ENCODE assay signal across 6 cellular contexts in genomic region chr17:2052238-2052559, GRCh38. TPM values are rescaled to one million over a fixed set of nuclear protein-coding genes. Genes with fewer than 3 reads are reported as not detected.
DNase-seq lines count a peak whose midpoint lies in the region; ATAC-seq and TF ChIP-seq lines count a peak whose summit lies in the region.
"Not testable (repeated sequence)": the region's sequence is repeated elsewhere in the genome, so short reads cannot be mapped to it uniquely, and the experiment has no call there.

No MANE protein-coding gene starts in this region.

- DNase-seq in CD8-positive, alpha-beta memory T cell; T-helper 17 cell; activated T-helper 1 cell treated with anti-CD3 and anti-CD28 coated beads, Interleukin-12 subunit alpha, Interleukin-12 subunit beta, Interleukin-2, Interleukin-4 antibody, amounts not matched to agents 30 ng/mL and 10 ng/mL and 1 ng/mL, durations not matched to agents 14 hours and 24 hours and 36 hours (ENCODE audit: low spot score); central memory CD8-positive, alpha-beta T cell (ENCODE audit: low spot score in 2 of 2); natural killer cell; type B pancreatic cell (ENCODE audit: extremely low spot score, unreplicated experiment): not testable (repeated sequence)

- CTCF ChIA-PET in CD8-positive, alpha-beta memory T cell (lab: Charles Lee): interaction anchor here (1.0 to 1.6 kb wide), 3 partner anchors 8 to 193 kb away, joined by 3 to 14 read pairs (median 4); partner anchors contain the start of gene OVCA2

- not testable (repeated sequence) for H3K9me3 Mint-ChIP-seq in CD8-positive, alpha-beta memory T cell; activated T-helper 1 cell treated with anti-CD3 and anti-CD28 coated beads, Interleukin-12 subunit alpha, Interleukin-12 subunit beta, Interleukin-2, Interleukin-4 antibody, amounts not matched to agents 30 ng/mL and 10 ng/mL and 1 ng/mL, durations not matched to agents 14 hours and 24 hours and 36 hours; central memory CD8-positive, alpha-beta T cell; natural killer cell; type B pancreatic cell

- POLR2A ChIA-PET in CD8-positive, alpha-beta memory T cell (lab: Charles Lee): interaction anchor here (1.0 to 1.2 kb wide), 2 partner anchors 192 to 208 kb away, joined by 4 to 6 read pairs; no protein-coding TSS in a partner anchor

- H3K4me1 Mint-ChIP-seq in CD8-positive, alpha-beta memory T cell: peaks cover 22 to 43% (median 22%) of the 10 kb centered on the region in 3 donors
- H3K4me1 Mint-ChIP-seq in T-helper 17 cell (peaks cover 27% of the 10 kb centered on the region), natural killer cell (peaks cover 11 to 26% of the 10 kb centered on the region in 2 donors), type B pancreatic cell (ENCODE audit: unreplicated experiment) (peaks cover 13% of the 10 kb centered on the region)
- H3K4me1 Mint-ChIP-seq in activated T-helper 1 cell treated with anti-CD3 and anti-CD28 coated beads, Interleukin-12 subunit alpha, Interleukin-12 subunit beta, Interleukin-2, Interleukin-4 antibody, amounts not matched to agents 30 ng/mL and 10 ng/mL and 1 ng/mL, durations not matched to agents 14 hours and 24 hours and 36 hours (ENCODE audit: low read depth): peaks cover 29% of the 10 kb centered on the region
- peaks cover 18% of the 10 kb centered on the region for H3K4me1 Mint-ChIP-seq in central memory CD8-positive, alpha-beta T cell

- not testable (repeated sequence) for H3K27me3 ChIP-seq in CD8-positive, alpha-beta memory T cell (ENCODE audit: insufficient read depth, low read length, poor library complexity, severe bottlenecking)

- H3K36me3 Mint-ChIP-seq in CD8-positive, alpha-beta memory T cell; T-helper 17 cell (ENCODE audit: low read depth); activated T-helper 1 cell treated with anti-CD3 and anti-CD28 coated beads, Interleukin-12 subunit alpha, Interleukin-12 subunit beta, Interleukin-2, Interleukin-4 antibody, amounts not matched to agents 30 ng/mL and 10 ng/mL and 1 ng/mL, durations not matched to agents 14 hours and 24 hours and 36 hours (ENCODE audit: low read depth); natural killer cell; type B pancreatic cell: not testable (repeated sequence)
- peaks cover 26% of the 10 kb centered on the region for H3K36me3 Mint-ChIP-seq in central memory CD8-positive, alpha-beta T cell (ENCODE audit: insufficient read depth)

- H3K27me3 Mint-ChIP-seq in CD8-positive, alpha-beta memory T cell; T-helper 17 cell; central memory CD8-positive, alpha-beta T cell; natural killer cell (ENCODE audit: low read depth in 2 of 2): not testable (repeated sequence)
- H3K27me3 Mint-ChIP-seq in activated T-helper 1 cell treated with anti-CD3 and anti-CD28 coated beads, Interleukin-12 subunit alpha, Interleukin-12 subunit beta, Interleukin-2, Interleukin-4 antibody, amounts not matched to agents 30 ng/mL and 10 ng/mL and 1 ng/mL, durations not matched to agents 14 hours and 24 hours and 36 hours (ENCODE audit: insufficient read depth): peaks cover 12% of the 10 kb centered on the region
- peaks cover 39% of the 10 kb centered on the region for H3K27me3 Mint-ChIP-seq in type B pancreatic cell

- not testable (repeated sequence) for H3K27ac ChIP-seq in CD8-positive, alpha-beta memory T cell (ENCODE audit: low read depth, low read length)

- not testable (repeated sequence) for H3K9me3 ChIP-seq in CD8-positive, alpha-beta memory T cell (ENCODE audit: low read length); T-helper 17 cell (ENCODE audit: control insufficient read depth, low read length, poor library complexity, severe bottlenecking)

- H3K4me3 ChIP-seq in CD8-positive, alpha-beta memory T cell (ENCODE audit: low read length): not testable (repeated sequence)

- H3K36me3 ChIP-seq in CD8-positive, alpha-beta memory T cell (ENCODE audit: insufficient read depth, low read length): not testable (repeated sequence)

- H3K27ac Mint-ChIP-seq in CD8-positive, alpha-beta memory T cell: peak overlapping the region in 7 of 8 donors; percentile 50 to 87 (median 71)
- H3K27ac Mint-ChIP-seq in T-helper 17 cell: peak overlapping the region; percentile 57
- peak overlapping the region; percentile 35 for H3K27ac Mint-ChIP-seq in activated T-helper 1 cell treated with anti-CD3 and anti-CD28 coated beads, Interleukin-12 subunit alpha, Interleukin-12 subunit beta, Interleukin-2, Interleukin-4 antibody, amounts not matched to agents 30 ng/mL and 10 ng/mL and 1 ng/mL, durations not matched to agents 14 hours and 24 hours and 36 hours
- peak overlapping the region; percentile 59 for H3K27ac Mint-ChIP-seq in central memory CD8-positive, alpha-beta T cell (ENCODE audit: low read depth)
- peak overlapping the region; percentile 63 to 71 for H3K27ac Mint-ChIP-seq in natural killer cell
- H3K27ac Mint-ChIP-seq in type B pancreatic cell: peak overlapping the region; percentile 52

- H3K4me3 Mint-ChIP-seq in CD8-positive, alpha-beta memory T cell: peak overlapping the region in 6 of 7 donors; percentile 41 to 75 (median 48)
- H3K4me3 Mint-ChIP-seq in T-helper 17 cell: peak overlapping the region; percentile 71
- peak overlapping the region; percentile 53 for H3K4me3 Mint-ChIP-seq in activated T-helper 1 cell treated with anti-CD3 and anti-CD28 coated beads, Interleukin-12 subunit alpha, Interleukin-12 subunit beta, Interleukin-2, Interleukin-4 antibody, amounts not matched to agents 30 ng/mL and 10 ng/mL and 1 ng/mL, durations not matched to agents 14 hours and 24 hours and 36 hours
- peak overlapping the region; percentile 52 for H3K4me3 Mint-ChIP-seq in central memory CD8-positive, alpha-beta T cell
- H3K4me3 Mint-ChIP-seq in natural killer cell: peak overlapping the region; percentile 81
- H3K4me3 Mint-ChIP-seq in type B pancreatic cell: peak overlapping the region; percentile 83

- peaks cover 26% of the 10 kb centered on the region for H3K4me1 ChIP-seq in CD8-positive, alpha-beta memory T cell (ENCODE audit: insufficient read depth, low read length)

- intact Hi-C loops in activated T-helper 1 cell treated with anti-CD3 and anti-CD28 coated beads, Interleukin-12 subunit alpha, Interleukin-12 subunit beta, Interleukin-2, Interleukin-4 antibody, amounts not matched to agents 30 ng/mL and 10 ng/mL and 1 ng/mL, durations not matched to agents 14 hours and 24 hours and 36 hours (cut with micrococcal nuclease): loop anchor here (5.0 kb wide), 2 partner anchors 35 to 300 kb away; no protein-coding TSS in a partner anchor
- intact Hi-C loops in natural killer cell (cut with micrococcal nuclease): not testable (repeated sequence)

- not testable (repeated sequence) for ATAC-seq in T-helper 17 cell; central memory CD8-positive, alpha-beta T cell (replicated peaks; ENCODE audit: extremely low read depth, poor library complexity, severe bottlenecking); natural killer cell

- TF ChIP-seq CTCF in natural killer cell (IDR thresholded peaks at IDR 0.05); type B pancreatic cell (conservative IDR thresholded peaks at IDR 0.05): not testable (repeated sequence)

RNA-seq across cellular contexts. Expression of gene HIC1, which starts 2.7 kb away (rescaled TPM):
- total RNA-seq in CD8-positive, alpha-beta memory T cell: 10 to 100 TPM; 39.5 to 42.7 TPM
- 1.3 TPM for polyA plus RNA-seq in CD8-positive, alpha-beta memory T cell
- total RNA-seq in T-helper 17 cell (1 to 10 TPM; 4.6 to 8.1 TPM), natural killer cell (10 to 100 TPM; 19.2 to 26.4 (median 20.7) TPM), type B pancreatic cell (ENCODE audit: low replicate concordance) (3.4 and 21.6 TPM in 2 replicates)
- total RNA-seq in activated T-helper 1 cell treated with anti-CD3 and anti-CD28 coated beads, Interleukin-12 subunit alpha, Interleukin-12 subunit beta, Interleukin-2, Interleukin-4 antibody, amounts not matched to agents 30 ng/mL and 10 ng/mL and 1 ng/mL, durations not matched to agents 14 hours and 24 hours and 36 hours: 45.6 and 47.0 TPM in 2 replicates

RNA-seq across cellular contexts. Expression of gene OVCA2, which starts 10.4 kb away (rescaled TPM):
- 10 to 100 TPM; 54.2 to 56.2 TPM for total RNA-seq in CD8-positive, alpha-beta memory T cell
- polyA plus RNA-seq in CD8-positive, alpha-beta memory T cell: 60.0 TPM
- total RNA-seq in T-helper 17 cell (10 to 100 TPM; 28.4 to 35.2 TPM), natural killer cell (10 to 100 TPM; 27.9 to 33.8 (median 28.5) TPM), type B pancreatic cell (ENCODE audit: low replicate concordance) (27.8 and 42.7 TPM in 2 replicates)
- 43.9 and 44.0 TPM in 2 replicates for total RNA-seq in activated T-helper 1 cell treated with anti-CD3 and anti-CD28 coated beads, Interleukin-12 subunit alpha, Interleukin-12 subunit beta, Interleukin-2, Interleukin-4 antibody, amounts not matched to agents 30 ng/mL and 10 ng/mL and 1 ng/mL, durations not matched to agents 14 hours and 24 hours and 36 hours

RNA-seq across cellular contexts. Expression of gene DPH1, which starts 22.2 kb away (rescaled TPM):
- 10 to 100 TPM; 38.5 to 43.8 TPM for total RNA-seq in CD8-positive, alpha-beta memory T cell
- polyA plus RNA-seq in CD8-positive, alpha-beta memory T cell: 33.2 TPM
- total RNA-seq in T-helper 17 cell (10 to 100 TPM; 85.1 to 92.6 TPM), natural killer cell (10 to 100 TPM; 60.2 to 65.2 (median 63.2) TPM), type B pancreatic cell (ENCODE audit: low replicate concordance) (41.5 and 57.1 TPM in 2 replicates)
- 49.4 and 61.3 TPM in 2 replicates for total RNA-seq in activated T-helper 1 cell treated with anti-CD3 and anti-CD28 coated beads, Interleukin-12 subunit alpha, Interleukin-12 subunit beta, Interleukin-2, Interleukin-4 antibody, amounts not matched to agents 30 ng/mL and 10 ng/mL and 1 ng/mL, durations not matched to agents 14 hours and 24 hours and 36 hours

RNA-seq across cellular contexts. Expression of gene RTN4RL1, which starts 27.1 kb away (rescaled TPM):
- total RNA-seq in CD8-positive, alpha-beta memory T cell: 1 to 10 TPM; 1.0 to 1.2 TPM
- 0.32 TPM for polyA plus RNA-seq in CD8-positive, alpha-beta memory T cell
- total RNA-seq in T-helper 17 cell: under 1 TPM; 0.21 to 0.90 TPM
- total RNA-seq in activated T-helper 1 cell treated with anti-CD3 and anti-CD28 coated beads, Interleukin-12 subunit alpha, Interleukin-12 subunit beta, Interleukin-2, Interleukin-4 antibody, amounts not matched to agents 30 ng/mL and 10 ng/mL and 1 ng/mL, durations not matched to agents 14 hours and 24 hours and 36 hours: 1.0 TPM in 2 replicates
- total RNA-seq in natural killer cell: under 1 TPM in 2 of 3 donors, not detected in 1; 0.15 to 0.23 TPM
- total RNA-seq in type B pancreatic cell (ENCODE audit: low replicate concordance): 1.7 and 1.9 TPM in 2 replicates
